Comparison of ENCODE assay signal across 23 cellular contexts in genomic region chr1:78606274-78606673, GRCh38. TPM values are rescaled to one million over a fixed set of nuclear protein-coding genes. Genes with fewer than 3 reads are reported as not detected.
DNase-seq lines count a peak whose midpoint lies in the region; ATAC-seq and TF ChIP-seq lines count a peak whose summit lies in the region.
"Had no signal": no experiment of that assay in that cellular context is flagged by ENCODE, and none has a peak within 500 bp of the region (broad histone marks: within the 10 kb centered on the region; RNA-seq: fewer than 3 reads in every experiment).

No MANE protein-coding gene starts in this region.

- peaks cover 3% of the 10 kb centered on the region for H3K27me3 ChIP-seq in gastroesophageal sphincter
- H3K27me3 ChIP-seq in osteoblast (ENCODE audit: insufficient read depth, low read length): no peaks in the 10 kb centered on the region
- H3K27me3 ChIP-seq: BE2C, SJCRH30 had no signal

- WGBS in gastroesophageal sphincter (ENCODE audit: low coverage in 1 of 2), 2 donors: 17 to 77% methylated on average over 2 of the region's 2 CpGs

- no peak for TF ChIP-seq EP300 in gastroesophageal sphincter (IDR thresholded peaks at IDR 0.05)

- peak overlapping the region; percentile 61 for H2AFZ ChIP-seq in osteoblast (ENCODE audit: low read length)

- peak; percentile 39 for ATAC-seq in gastroesophageal sphincter
- ATAC-seq: HepG2 had no signal

- H3K27ac ChIP-seq in VCaP (peak overlapping the region; percentile 46), gastroesophageal sphincter (peak overlapping the region in 1 of 4 donors; percentile 12), osteoblast (ENCODE audit: low read depth, low read length) (no peak overlapping the region)
- H3K27ac ChIP-seq: KMS-11, SJCRH30 had no signal

- no peaks in the 10 kb centered on the region for H3K79me2 ChIP-seq in osteoblast (ENCODE audit: insufficient read depth, low read length)

- no peaks in the 10 kb centered on the region for H4K20me1 ChIP-seq in osteoblast (ENCODE audit: insufficient read depth, low read length)

- no peak for TF ChIP-seq POLR2A in gastroesophageal sphincter (IDR thresholded peaks at IDR 0.05)

- H3K4me1 ChIP-seq in gastroesophageal sphincter: peaks cover 0 to 14% (median 0%) of the 10 kb centered on the region in 3 donors
- peaks cover 5% of the 10 kb centered on the region for H3K4me1 ChIP-seq in osteoblast (ENCODE audit: insufficient read depth, low read length)
- H3K4me1 ChIP-seq: BE2C, SJCRH30 had no signal

- TF ChIP-seq CTCF in VCaP (conservative IDR thresholded peaks at IDR 0.05): no peak
- TF ChIP-seq CTCF in gastroesophageal sphincter (IDR thresholded peaks at IDR 0.05): no peak
- no peak for TF ChIP-seq CTCF in osteoblast (IDR thresholded peaks at IDR 0.05; ENCODE audit: extremely low read depth, low read depth, low read length)

- H3K9me3 ChIP-seq in gastroesophageal sphincter (no peaks in the 10 kb centered on the region), osteoblast (ENCODE audit: low read depth, low read length) (no peaks in the 10 kb centered on the region)
- H3K9me3 ChIP-seq: BE2C, SJCRH30 had no signal

- H3K36me3 ChIP-seq in gastroesophageal sphincter: no peaks in the 10 kb centered on the region
- no peaks in the 10 kb centered on the region for H3K36me3 ChIP-seq in osteoblast (ENCODE audit: insufficient read depth, low read length)
- H3K36me3 ChIP-seq: BE2C, SJCRH30 had no signal

- no peak overlapping the region for H3K4me2 ChIP-seq in osteoblast (ENCODE audit: insufficient read depth, low read length)
- H3K4me2 ChIP-seq: KMS-11 had no signal

- DNase-seq in NCI-H446 (lab: John Stamatoyannopoulos, UW) (peak; percentile 8 to 31), NCI-H446 treated with DMSO at 0.1 percent for 48 hours (lab: John Stamatoyannopoulos, UW) (no peak), osteoblast (ENCODE audit: insufficient read length, low spot score, missing footprints) (no peak), UCSD-AML1 (lab: John Stamatoyannopoulos, UW; ENCODE audit: unreplicated experiment) (no peak)
- no peak for DNase-seq in activated T-cell treated with anti-CD3 and anti-CD28 coated beads, Interleukin-2, amount 50 U/mL, for 1 hour
- no peak for DNase-seq in NK-92 treated with Interleukin-12 subunit alpha and Interleukin-12 subunit beta, amount 100 ng/mL, for 24 hours (lab: John Stamatoyannopoulos, UW)
- DNase-seq: 8988T; BE2C; CD4-positive, CD25-positive, alpha-beta regulatory T cell; COR-L47; DMS 273 treated with DMSO at 0.1 percent for 48 hours; DND-41; NCI-H1417 treated with DMSO at 0.1 percent for 48 hours; NCI-H187 treated with DMSO at 0.1 percent for 48 hours; NCI-H345; NCI-H69; RPMI8226; SJCRH30 had no signal

- no peak overlapping the region for H3K4me3 ChIP-seq in gastroesophageal sphincter
- H3K4me3 ChIP-seq in osteoblast (ENCODE audit: insufficient read depth, low read length): no peak overlapping the region
- H3K4me3 ChIP-seq: SJCRH30 had no signal

RNA-seq across cellular contexts. Expression of gene IFI44L, which starts 14.0 kb away (rescaled TPM):
- total RNA-seq in gastroesophageal sphincter (10 to 100 TPM in 2 of 4 donors, 1 to 10 TPM in 2; 4.2 to 24.1 (median 9.4) TPM), osteoblast (28.3 and 49.2 TPM in 2 replicates)
- total RNA-seq: G401 had no signal

RNA-seq across cellular contexts. Expression of gene IFI44, which starts 43.4 kb away (rescaled TPM):
- total RNA-seq in gastroesophageal sphincter (10 to 100 TPM; 10.2 to 16.4 (median 11.4) TPM), osteoblast (33.9 and 35.8 TPM in 2 replicates)
- total RNA-seq: G401, HepG2 had no signal

Comparison
In these comparisons a context has a peak if more than half of its experiments do, and no peak if none do; other contexts are left out.
1. DNase-seq: peak in NCI-H446 (2 of 2); none in NCI-H446 treated with DMSO at 0.1 percent for 48 hours (single experiment), osteoblast (single experiment), UCSD-AML1 (single experiment), activated T-cell treated with anti-CD3 and anti-CD28 coated beads, Interleukin-2, amount 50 U/mL, for 1 hour (single experiment) and NK-92 treated with Interleukin-12 subunit alpha and Interleukin-12 subunit beta, amount 100 ng/mL, for 24 hours (single experiment).